In genomic region chr2:210544839-210545238, GRCh38 we compare ENCODE assay signal across 19 cellular contexts.
"Had no signal": no experiment of that assay in that cellular context is flagged by ENCODE, and none has a peak within 500 bp of the region (broad histone marks: within the 10 kb centered on the region; RNA-seq: fewer than 3 reads in every experiment).

No MANE protein-coding gene starts in this region.

- H3K27ac Mint-ChIP-seq: activated CD8-positive, alpha-beta T cell treated with anti-CD3 and anti-CD28 coated beads, Interleukin-2, amount 10 ng/mL, durations not matched to agents 7 days and 5 days; activated naive CD4-positive, alpha-beta T cell treated with anti-CD3 and anti-CD28 coated beads, Interleukin-2, amount 50 U/mL, for 24 hours; T-helper 1 cell treated with Interleukin-12 subunit alpha and Interleukin-12 subunit beta and Interleukin-4 antibody, amounts not matched to agents 30 μg/mL and 1 μg/mL, for 36 hours had no signal

- H3K36me3 ChIP-seq: brain microvascular endothelial cell had no signal

- DNase-seq: activated CD4-positive, alpha-beta T cell treated with anti-CD3 and anti-CD28 coated beads for 48 hours; activated CD4-positive, alpha-beta T cell treated with anti-CD3 and anti-CD28 coated beads, Interleukin-2, amount 50 U/mL, for 4 hours; activated CD8-positive, alpha-beta memory T cell treated with anti-CD3 and anti-CD28 coated beads, Interleukin-2, amount 50 U/mL, for 48 hours; activated CD8-positive, alpha-beta T cell treated with anti-CD3 and anti-CD28 coated beads, Interleukin-2, amount 10 ng/mL, durations not matched to agents 7 days and 5 days; activated T-cell treated with anti-CD3 and anti-CD28 coated beads, Interleukin-2, amount 50 U/mL, for 1 hour; brain microvascular endothelial cell; NCI-H1105 treated with DMSO at 0.1 percent for 48 hours; NCI-H1436 treated with DMSO at 0.1 percent for 48 hours; NCI-H187; NCI-H2081; NCI-H446 treated with DMSO at 0.1 percent for 48 hours; NCI-H526; NCI-H774; NK-92 treated with Interleukin-12 subunit alpha and Interleukin-12 subunit beta, amount 100 ng/mL, for 24 hours; OCI-M1; Right ventricle myocardium superior had no signal

- H3K4me3 Mint-ChIP-seq: activated CD8-positive, alpha-beta T cell treated with anti-CD3 and anti-CD28 coated beads, Interleukin-2, amount 10 ng/mL, durations not matched to agents 7 days and 5 days; activated naive CD4-positive, alpha-beta T cell treated with anti-CD3 and anti-CD28 coated beads, Interleukin-2, amount 50 U/mL, for 24 hours; T-helper 1 cell treated with Interleukin-12 subunit alpha and Interleukin-12 subunit beta and Interleukin-4 antibody, amounts not matched to agents 30 μg/mL and 1 μg/mL, for 36 hours had no signal

- H3K36me3 Mint-ChIP-seq: activated naive CD4-positive, alpha-beta T cell treated with anti-CD3 and anti-CD28 coated beads, Interleukin-2, amount 50 U/mL, for 24 hours had no signal

- H3K9me3 Mint-ChIP-seq: activated naive CD4-positive, alpha-beta T cell treated with anti-CD3 and anti-CD28 coated beads, Interleukin-2, amount 50 U/mL, for 24 hours; T-helper 1 cell treated with Interleukin-12 subunit alpha and Interleukin-12 subunit beta and Interleukin-4 antibody, amounts not matched to agents 30 μg/mL and 1 μg/mL, for 36 hours had no signal

- H3K4me1 Mint-ChIP-seq: activated naive CD4-positive, alpha-beta T cell treated with anti-CD3 and anti-CD28 coated beads, Interleukin-2, amount 50 U/mL, for 24 hours had no signal

- H3K27me3 ChIP-seq: brain microvascular endothelial cell had no signal

- H3K27ac ChIP-seq: brain microvascular endothelial cell, RWPE1 had no signal
